In the genomic region with DNA sequence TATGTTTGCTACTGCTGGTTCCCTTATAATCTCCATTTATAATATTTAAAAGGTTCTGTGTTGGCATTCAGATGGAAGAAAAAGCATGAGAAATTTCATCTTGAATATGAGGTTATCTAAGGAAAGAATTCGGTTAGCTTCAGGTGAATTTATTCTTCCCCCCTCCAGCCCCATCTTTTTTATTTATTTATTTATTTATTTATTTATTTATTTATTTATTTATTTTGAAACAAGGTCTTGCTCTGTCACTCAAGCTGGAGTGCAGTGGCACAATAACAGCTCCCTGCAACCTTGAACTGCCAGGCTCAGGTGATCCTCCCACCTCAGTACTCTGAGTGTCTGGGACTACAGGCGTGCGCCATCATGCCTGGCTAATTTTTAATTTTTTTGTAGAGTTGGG, we compare ENCODE assay signal across 8 cellular contexts.
"Had no signal": no experiment of that assay in that cellular context is flagged by ENCODE, and none has a peak within 500 bp of the region (broad histone marks: within the 10 kb centered on the region; RNA-seq: fewer than 3 reads in every experiment).

No MANE protein-coding gene starts in this region.

- H3K36me3 ChIP-seq: HAP-1 had no signal

- H3K4me3 Mint-ChIP-seq: GM23338, H9, HFFc6 had no signal

- H3K4me3 ChIP-seq: GM23248, GM23338, HAP-1 had no signal

- H3K27ac Mint-ChIP-seq: GM23338, H9, HFFc6 had no signal

- H3K9me3 ChIP-seq: HAP-1 had no signal

- H3K4me1 Mint-ChIP-seq: GM23338, H9 had no signal

- DNase-seq: GM23248, GOT3, H7, H9, HCEC 1CT, HFFc6 had no signal

- H3K9me3 Mint-ChIP-seq: GM23338, H9, HFFc6 had no signal

- H3K27ac ChIP-seq: GM23248 had no signal
